16 cellular contexts compared by ENCODE assay signal in genomic region chr1:160885080-160885479, GRCh38. TPM values are rescaled to one million over a fixed set of nuclear protein-coding genes. Genes with fewer than 3 reads are reported as not detected.
"Had no signal": no experiment of that assay in that cellular context is flagged by ENCODE, and none has a peak within 500 bp of the region (broad histone marks: within the 10 kb centered on the region; RNA-seq: fewer than 3 reads in every experiment).

Gene ITLN1, minus strand, starts transcription at chr1:160885180. Its CDS starts 303 bp downstream, at chr1:160884877.

- H3K27me3 ChIP-seq: hepatocyte, neural progenitor cell had no signal

- ATAC-seq: gastroesophageal sphincter had no signal

- H3K4me3 ChIP-seq: adrenal gland, coronary artery, gastroesophageal sphincter, hepatocyte, lower lobe of right lung, neural progenitor cell, smooth muscle cell had no signal

- H3K36me3 Mint-ChIP-seq: mesothelial cell of epicardium, neural progenitor cell had no signal

- H3K9me3 ChIP-seq: adrenal gland, gastroesophageal sphincter, lower lobe of right lung had no signal

- H3K4me1 Mint-ChIP-seq: neural progenitor cell had no signal

- H3K36me3 ChIP-seq: adrenal gland, gastroesophageal sphincter, lower lobe of right lung, neural progenitor cell had no signal

- H3K4me1 ChIP-seq: adrenal gland, gastroesophageal sphincter, lower lobe of right lung, neural progenitor cell had no signal

- H3K9me3 Mint-ChIP-seq: mesothelial cell of epicardium, neural progenitor cell had no signal

- H3K4me3 Mint-ChIP-seq: mesothelial cell of epicardium, neural progenitor cell had no signal

- H3K27ac ChIP-seq: adrenal gland, coronary artery, gastroesophageal sphincter, hepatocyte, lower lobe of right lung, neural progenitor cell had no signal

- H3K27ac Mint-ChIP-seq: mesothelial cell of epicardium, neural progenitor cell had no signal

- DNase-seq: activated naive CD4-positive, alpha-beta T cell treated with Interleukin-2 at 50 U/mL for 16 hours; caudate nucleus; effector CD4-positive, alpha-beta T cell; lower lobe of right lung; retina; stimulated activated naive CD4-positive, alpha-beta T cell had no signal

RNA-seq across cellular contexts. Expression of gene ITLN1, which starts in this region (rescaled TPM):
- total RNA-seq: endothelial cell of umbilical vein, fibroblast of lung, kidney epithelial cell, mesothelial cell of epicardium, smooth muscle cell had no signal
